In genomic region chr10:113605207-113605606, GRCh38 we compare ENCODE assay signal across 33 cellular contexts. TPM values are rescaled to one million over a fixed set of nuclear protein-coding genes. Genes with fewer than 3 reads are reported as not detected.
"Had no signal": no experiment of that assay in that cellular context is flagged by ENCODE, and none has a peak within 500 bp of the region (broad histone marks: within the 10 kb centered on the region; RNA-seq: fewer than 3 reads in every experiment).

No MANE protein-coding gene starts in this region.

- H3K27ac ChIP-seq: Peyer's patch, SK-N-MC, WERI-Rb-1 had no signal

- H3K4me3 ChIP-seq: Peyer's patch, SK-N-MC had no signal

- H3K27me3 ChIP-seq: Peyer's patch had no signal

- DNase-seq: activated CD4-positive, alpha-beta memory T cell treated with anti-CD3 and anti-CD28 coated beads, Interleukin-2, amount 10 ng/mL, durations not matched to agents 7 days and 5 days; activated CD4-positive, alpha-beta T cell treated with anti-CD3 and anti-CD28 coated beads for 1 hour; activated CD4-positive, alpha-beta T cell treated with anti-CD3 and anti-CD28 coated beads for 48 hours; activated CD4-positive, CD25-positive, alpha-beta regulatory T cell; activated CD8-positive, alpha-beta memory T cell treated with anti-CD3 and anti-CD28 coated beads for 24 hours; activated CD8-positive, alpha-beta memory T cell treated with anti-CD3 and anti-CD28 coated beads, Interleukin-2, amount 10 ng/mL, durations not matched to agents 7 days and 5 days; activated CD8-positive, alpha-beta memory T cell treated with anti-CD3 and anti-CD28 coated beads, Interleukin-2, amount 50 U/mL, for 48 hours; activated effector memory CD4-positive, alpha-beta T cell treated with Interleukin-2 at 50 U/mL for 16 hours; activated naive CD4-positive, alpha-beta T cell treated with anti-CD3 and anti-CD28 coated beads, Interleukin-2, amount 10 ng/mL, durations not matched to agents 7 days and 5 days; activated naive CD8-positive, alpha-beta T cell treated with anti-CD3 and anti-CD28 coated beads, Interleukin-2, amount 50 U/mL, for 24 hours; activated T-cell treated with anti-CD3 and anti-CD28 coated beads, Interleukin-2, amount 50 U/mL, for 48 hours; anterior cingulate cortex; central memory CD4-positive, alpha-beta T cell; Karpas-422; KBM-7; NCI-H1105; NCI-H1417 treated with DMSO at 0.1 percent for 48 hours; NCI-H187 treated with DMSO at 0.1 percent for 48 hours; NCI-H2081; NCI-H2171 treated with DMSO at 0.1 percent for 48 hours; NCI-H2227 treated with DMSO at 0.1 percent for 48 hours; NCI-H524 treated with DMSO at 0.1 percent for 48 hours; PC-3; Peyer's patch; RPMI8226; T1000; WERI-Rb-1 had no signal

- ATAC-seq: activated CD8-positive, alpha-beta memory T cell treated with anti-CD3 and anti-CD28 coated beads, Interleukin-2, amount 10 ng/mL, durations not matched to agents 7 days and 5 days; activated naive CD8-positive, alpha-beta T cell treated with anti-CD3 and anti-CD28 coated beads, Interleukin-2, amount 50 U/mL, for 24 hours; PC-3 had no signal

- H3K4me1 ChIP-seq: Peyer's patch had no signal

- H3K9me3 ChIP-seq: Peyer's patch had no signal

- H3K36me3 ChIP-seq: Peyer's patch, WERI-Rb-1 had no signal

RNA-seq across cellular contexts. Expression of gene HABP2, which starts 52.4 kb away (rescaled TPM):
- total RNA-seq: activated CD4-positive, alpha-beta memory T cell treated with anti-CD3 and anti-CD28 coated beads, Interleukin-2, amount 10 ng/mL, durations not matched to agents 7 days and 5 days; activated CD8-positive, alpha-beta memory T cell treated with anti-CD3 and anti-CD28 coated beads, Interleukin-2, amount 10 ng/mL, durations not matched to agents 7 days and 5 days; bronchial epithelial cell; MCF 10A; NCI-H460; PC-3; T-helper 1 cell treated with Interleukin-12 subunit alpha and Interleukin-12 subunit beta and Interleukin-4 antibody, amounts not matched to agents 30 ng/mL and 1 ng/mL, for 36 hours; T-helper 2 cell treated with Interferon-gamma antibody and Interleukin-4, amounts not matched to agents 100 ng/mL and 5 ng/mL, for 36 hours had no signal

RNA-seq across cellular contexts. Expression of gene NRAP, which starts 58.6 kb away (rescaled TPM):
- total RNA-seq: activated CD4-positive, alpha-beta memory T cell treated with anti-CD3 and anti-CD28 coated beads, Interleukin-2, amount 10 ng/mL, durations not matched to agents 7 days and 5 days; activated CD8-positive, alpha-beta memory T cell treated with anti-CD3 and anti-CD28 coated beads, Interleukin-2, amount 10 ng/mL, durations not matched to agents 7 days and 5 days; bronchial epithelial cell; MCF 10A; PC-3; Peyer's patch; T-helper 1 cell treated with Interleukin-12 subunit alpha and Interleukin-12 subunit beta and Interleukin-4 antibody, amounts not matched to agents 30 ng/mL and 1 ng/mL, for 36 hours; T-helper 2 cell treated with Interferon-gamma antibody and Interleukin-4, amounts not matched to agents 100 ng/mL and 5 ng/mL, for 36 hours had no signal
